ENCODE assay signal across 8 cellular contexts in genomic region chr1:202807367-202807925, GRCh38. TPM values are rescaled to one million over a fixed set of nuclear protein-coding genes. Genes with fewer than 3 reads are reported as not detected.
A peak's percentile ranks its signal among the peaks of the same experiment; 100 is the strongest.
DNase-seq lines count a peak whose midpoint lies in the region; ATAC-seq and TF ChIP-seq lines count a peak whose summit lies in the region.

No MANE protein-coding gene starts in this region.

- ATAC-seq in foreskin keratinocyte (peak; percentile 14), upper lobe of left lung (ENCODE audit: low FRiP score in 2 of 2) (peak in 1 of 2 donors; percentile 29), GM18873 (IDR thresholded peaks at IDR 0.05; ENCODE audit: low FRiP score, unreplicated experiment) (no peak), GM19035 (IDR thresholded peaks at IDR 0.05; ENCODE audit: unreplicated experiment) (no peak)

- H3K36me3 ChIP-seq in neutrophil, result no peaks in the 10 kb centered on the region
- no peaks in the 10 kb centered on the region for H3K36me3 ChIP-seq in upper lobe of left lung

- TF ChIP-seq CTCF in foreskin keratinocyte (conservative IDR thresholded peaks at IDR 0.05) (no peak), neutrophil (IDR thresholded peaks at IDR 0.05) (no peak), upper lobe of left lung (IDR thresholded peaks at IDR 0.05) (no peak)

- TF ChIP-seq EP300 in upper lobe of left lung (IDR thresholded peaks at IDR 0.05), result no peak

- H3K27ac ChIP-seq in foreskin keratinocyte (peak overlapping the region; percentile 92), neutrophil (peak overlapping the region; percentile 89), upper lobe of left lung (peak overlapping the region; percentile 81 to 94 (median 92))

- 4% methylated on average over 5 of the region's 52 CpGs; no CpG with 5 or more reads in 1 of the 2 donors for WGBS in upper lobe of left lung, 2 donors

- H3K4me1 ChIP-seq in foreskin keratinocyte (peaks cover 42% of the 10 kb centered on the region), neutrophil (ENCODE audit: control insufficient read depth in 1 of 2, insufficient read depth in 1 of 2, low read depth in 1 of 2, low read length in 1 of 2) (peaks cover 66 to 78% of the 10 kb centered on the region in 2 experiments), upper lobe of left lung (peaks cover 29 to 51% (median 44%) of the 10 kb centered on the region in 4 donors)

- peak overlapping the region; percentile 89 for H3K4me3 ChIP-seq in GM08714 (ENCODE audit: low read length)
- H3K4me3 ChIP-seq in neutrophil (ENCODE audit: low read depth in 1 of 2, low read length in 1 of 2), result peak overlapping the region; percentile 93 to 96
- peak overlapping the region; percentile 50 to 99 (median 78) for H3K4me3 ChIP-seq in upper lobe of left lung

- no peak for TF ChIP-seq POLR2A in upper lobe of left lung (IDR thresholded peaks at IDR 0.05)

- no peaks in the 10 kb centered on the region for H3K27me3 ChIP-seq in foreskin keratinocyte
- peaks cover 10% of the 10 kb centered on the region for H3K27me3 ChIP-seq in neutrophil
- H3K27me3 ChIP-seq in upper lobe of left lung, result no peaks in the 10 kb centered on the region

- DNase-seq in NCI-H69 (lab: John Stamatoyannopoulos, UW), result peak; percentile 59
- DNase-seq in activated effector memory CD4-positive, alpha-beta T cell treated with Interleukin-2 at 50 U/mL for 16 hours, result peak; percentile 14
- DNase-seq in foreskin keratinocyte, result no peak
- DNase-seq in upper lobe of left lung, result peak; percentile 33 to 86

- no peaks in the 10 kb centered on the region for H3K9me3 ChIP-seq in neutrophil
- no peaks in the 10 kb centered on the region for H3K9me3 ChIP-seq in upper lobe of left lung

RNA-seq across cellular contexts. Expression of gene KDM5B, which starts 0.8 kb away (rescaled TPM):
- total RNA-seq in foreskin keratinocyte (47.9 and 57.2 TPM in 2 replicates), upper lobe of left lung (100 to 1,000 TPM in 1 of 6 donors, 10 to 100 TPM in 5; 42.2 to 102 (median 51.6) TPM)
- polyA plus RNA-seq in foreskin keratinocyte, result 18.1 and 18.8 TPM in 2 replicates

RNA-seq across cellular contexts. Expression of gene PCAT6, which starts 3.3 kb away (rescaled TPM):
- total RNA-seq in foreskin keratinocyte (0.67 and 1.5 TPM in 2 replicates), upper lobe of left lung (1 to 10 TPM in 3 of 6 donors, under 1 TPM in 1, not detected in 2; 0.86 to 3.8 (median 1.6) TPM)
- polyA plus RNA-seq in foreskin keratinocyte, result 2.0 and 3.1 TPM in 2 replicates

Comparison
In these comparisons a context has a peak if more than half of its experiments do, and no peak if none do; other contexts are left out.
1. DNase-seq: peak in NCI-H69 (single experiment), activated effector memory CD4-positive, alpha-beta T cell treated with Interleukin-2 at 50 U/mL for 16 hours (single experiment) and upper lobe of left lung (2 of 2); none in foreskin keratinocyte (0 of 2).
2. Peak in every context shown above with its lines, with median percentiles within 50 percentile points of each other: H3K4me3 ChIP-seq and H3K27ac ChIP-seq.